1 cellular context compared by ENCODE assay signal in the genomic region with DNA sequence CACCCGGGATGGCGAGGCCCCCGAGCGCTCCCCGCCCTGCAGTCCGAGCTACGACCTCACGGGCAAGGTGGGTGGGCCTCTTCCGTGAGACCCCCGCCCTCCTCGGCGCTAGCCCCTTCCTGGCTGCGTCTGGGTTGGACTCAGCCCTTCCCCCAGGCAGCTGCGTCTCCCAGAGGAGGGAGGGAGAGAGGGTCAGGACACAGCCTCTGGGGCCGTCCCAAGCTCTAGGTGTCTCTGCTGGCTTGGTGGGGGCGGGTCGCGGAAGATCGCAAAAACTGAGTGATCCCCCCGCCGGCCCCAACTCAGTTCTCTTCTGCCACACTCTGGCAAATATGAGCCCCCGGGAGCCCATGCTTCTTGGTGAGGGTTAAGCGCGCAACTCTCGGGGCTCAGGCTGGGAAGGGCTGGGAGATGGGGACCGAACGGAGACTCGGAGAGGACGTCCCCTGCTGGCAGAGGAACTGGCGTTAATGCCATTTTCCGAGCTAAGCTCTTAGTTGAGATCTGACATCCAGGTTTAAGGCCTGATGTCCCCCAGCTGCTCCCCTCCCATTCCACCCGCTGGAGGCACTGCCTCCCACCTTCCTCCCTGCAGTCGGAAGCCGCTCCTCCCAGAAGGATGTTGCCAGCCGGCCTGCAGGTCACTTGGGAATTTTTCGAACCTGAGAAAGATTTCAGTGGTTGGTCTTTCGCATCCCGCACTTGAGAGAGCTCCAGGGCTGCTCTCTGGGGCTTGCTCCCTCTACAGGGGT.
A peak's percentile ranks its signal among the peaks of the same experiment; 100 is the strongest.
TF ChIP-seq lines count a peak whose summit lies in the region.

No MANE protein-coding gene starts in this region.

TF ChIP-seq in HepG2, 621 proteins besides CTCF, POLR2A, EP300 and RAD21 (continued from another document):
- TF ChIP-seq, protein P1, sequence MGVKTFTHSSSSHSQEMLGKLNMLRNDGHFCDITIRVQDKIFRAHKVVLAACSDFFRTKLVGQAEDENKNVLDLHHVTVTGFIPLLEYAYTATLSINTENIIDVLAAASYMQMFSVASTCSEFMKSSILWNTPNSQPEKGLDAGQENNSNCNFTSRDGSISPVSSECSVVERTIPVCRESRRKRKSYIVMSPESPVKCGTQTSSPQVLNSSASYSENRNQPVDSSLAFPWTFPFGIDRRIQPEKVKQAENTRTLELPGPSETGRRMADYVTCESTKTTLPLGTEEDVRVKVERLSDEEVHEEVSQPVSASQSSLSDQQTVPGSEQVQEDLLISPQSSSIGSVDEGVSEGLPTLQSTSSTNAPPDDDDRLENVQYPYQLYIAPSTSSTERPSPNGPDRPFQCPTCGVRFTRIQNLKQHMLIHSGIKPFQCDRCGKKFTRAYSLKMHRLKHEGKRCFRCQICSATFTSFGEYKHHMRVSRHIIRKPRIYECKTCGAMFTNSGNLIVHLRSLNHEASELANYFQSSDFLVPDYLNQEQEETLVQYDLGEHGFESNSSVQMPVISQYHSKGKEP (CRISPR knock-in tag; IDR thresholded peaks at IDR 0.05), result no peak
- TF ChIP-seq ERF (CRISPR knock-in tag; IDR thresholded peaks at IDR 0.05) (peak; percentile 56; the same call in 1 of the 2 replicates), TBP (CRISPR knock-in tag; IDR thresholded peaks at IDR 0.05) (no peak), ZBTB3 (CRISPR knock-in tag; IDR thresholded peaks at IDR 0.05; ENCODE audit: borderline replicate concordance, low read depth) (no peak), ZNF605 (CRISPR knock-in tag; IDR thresholded peaks at IDR 0.05) (peak; percentile 56; the same call in 1 of the 2 replicates), ZC3H4 (CRISPR knock-in tag; IDR thresholded peaks at IDR 0.05; ENCODE audit: borderline replicate concordance) (no peak), ZNF282 (IDR thresholded peaks at IDR 0.05; ENCODE audit: partially characterized antibody) (no peak), SCMH1 (CRISPR knock-in tag; IDR thresholded peaks at IDR 0.05; ENCODE audit: borderline replicate concordance) (no peak), SPEN (CRISPR knock-in tag; IDR thresholded peaks at IDR 0.05; ENCODE audit: low read depth) (peak; percentile 41; the same call in 1 of the 2 replicates), U2AF2 (IDR thresholded peaks at IDR 0.05; ENCODE audit: low read depth, low read length) (no peak), ZNF564 (CRISPR knock-in tag; IDR thresholded peaks at IDR 0.05) (no peak; the same call in 1 of the 2 replicates), ZNF446 (CRISPR knock-in tag; IDR thresholded peaks at IDR 0.05) (peak; percentile 62; the same call in 1 of the 2 replicates), ZNF331 (CRISPR knock-in tag; IDR thresholded peaks at IDR 0.05) (0 out of 2 replicates have a peak, but pooled peaks have one; percentile 17), ZNF792 (CRISPR knock-in tag; IDR thresholded peaks at IDR 0.05) (peak; percentile 34; the same call in 1 of the 2 replicates), MYC (CRISPR knock-in tag; IDR thresholded peaks at IDR 0.05; ENCODE audit: borderline replicate concordance) (0 out of 2 replicates have a peak, but pooled peaks have one; percentile 17), TEAD2 (CRISPR knock-in tag; IDR thresholded peaks at IDR 0.05) (no peak), GTF3A (CRISPR knock-in tag; conservative IDR thresholded peaks at IDR 0.05) (0 out of 2 replicates have a peak, but pooled peaks have one; percentile 19), ZNF124 (CRISPR knock-in tag; IDR thresholded peaks at IDR 0.05) (0 out of 2 replicates have a peak, but pooled peaks have one; percentile 61)
- TF ChIP-seq, protein P2, sequence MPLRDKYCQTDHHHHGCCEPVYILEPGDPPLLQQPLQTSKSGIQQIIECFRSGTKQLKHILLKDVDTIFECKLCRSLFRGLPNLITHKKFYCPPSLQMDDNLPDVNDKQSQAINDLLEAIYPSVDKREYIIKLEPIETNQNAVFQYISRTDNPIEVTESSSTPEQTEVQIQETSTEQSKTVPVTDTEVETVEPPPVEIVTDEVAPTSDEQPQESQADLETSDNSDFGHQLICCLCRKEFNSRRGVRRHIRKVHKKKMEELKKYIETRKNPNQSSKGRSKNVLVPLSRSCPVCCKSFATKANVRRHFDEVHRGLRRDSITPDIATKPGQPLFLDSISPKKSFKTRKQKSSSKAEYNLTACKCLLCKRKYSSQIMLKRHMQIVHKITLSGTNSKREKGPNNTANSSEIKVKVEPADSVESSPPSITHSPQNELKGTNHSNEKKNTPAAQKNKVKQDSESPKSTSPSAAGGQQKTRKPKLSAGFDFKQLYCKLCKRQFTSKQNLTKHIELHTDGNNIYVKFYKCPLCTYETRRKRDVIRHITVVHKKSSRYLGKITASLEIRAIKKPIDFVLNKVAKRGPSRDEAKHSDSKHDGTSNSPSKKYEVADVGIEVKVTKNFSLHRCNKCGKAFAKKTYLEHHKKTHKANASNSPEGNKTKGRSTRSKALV (CRISPR knock-in tag; IDR thresholded peaks at IDR 0.05), result peak; percentile 91; the same call in 1 of the 2 replicates
- TF ChIP-seq, protein P3, sequence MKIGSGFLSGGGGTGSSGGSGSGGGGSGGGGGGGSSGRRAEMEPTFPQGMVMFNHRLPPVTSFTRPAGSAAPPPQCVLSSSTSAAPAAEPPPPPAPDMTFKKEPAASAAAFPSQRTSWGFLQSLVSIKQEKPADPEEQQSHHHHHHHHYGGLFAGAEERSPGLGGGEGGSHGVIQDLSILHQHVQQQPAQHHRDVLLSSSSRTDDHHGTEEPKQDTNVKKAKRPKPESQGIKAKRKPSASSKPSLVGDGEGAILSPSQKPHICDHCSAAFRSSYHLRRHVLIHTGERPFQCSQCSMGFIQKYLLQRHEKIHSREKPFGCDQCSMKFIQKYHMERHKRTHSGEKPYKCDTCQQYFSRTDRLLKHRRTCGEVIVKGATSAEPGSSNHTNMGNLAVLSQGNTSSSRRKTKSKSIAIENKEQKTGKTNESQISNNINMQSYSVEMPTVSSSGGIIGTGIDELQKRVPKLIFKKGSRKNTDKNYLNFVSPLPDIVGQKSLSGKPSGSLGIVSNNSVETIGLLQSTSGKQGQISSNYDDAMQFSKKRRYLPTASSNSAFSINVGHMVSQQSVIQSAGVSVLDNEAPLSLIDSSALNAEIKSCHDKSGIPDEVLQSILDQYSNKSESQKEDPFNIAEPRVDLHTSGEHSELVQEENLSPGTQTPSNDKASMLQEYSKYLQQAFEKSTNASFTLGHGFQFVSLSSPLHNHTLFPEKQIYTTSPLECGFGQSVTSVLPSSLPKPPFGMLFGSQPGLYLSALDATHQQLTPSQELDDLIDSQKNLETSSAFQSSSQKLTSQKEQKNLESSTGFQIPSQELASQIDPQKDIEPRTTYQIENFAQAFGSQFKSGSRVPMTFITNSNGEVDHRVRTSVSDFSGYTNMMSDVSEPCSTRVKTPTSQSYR (CRISPR knock-in tag; IDR thresholded peaks at IDR 0.05; ENCODE audit: borderline replicate concordance), result 0 out of 2 replicates have a peak, but pooled peaks have one; percentile 51
- TF ChIP-seq, protein P4, sequence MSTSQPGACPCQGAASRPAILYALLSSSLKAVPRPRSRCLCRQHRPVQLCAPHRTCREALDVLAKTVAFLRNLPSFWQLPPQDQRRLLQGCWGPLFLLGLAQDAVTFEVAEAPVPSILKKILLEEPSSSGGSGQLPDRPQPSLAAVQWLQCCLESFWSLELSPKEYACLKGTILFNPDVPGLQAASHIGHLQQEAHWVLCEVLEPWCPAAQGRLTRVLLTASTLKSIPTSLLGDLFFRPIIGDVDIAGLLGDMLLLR (CRISPR knock-in tag; IDR thresholded peaks at IDR 0.05), result peak; percentile 7; the same call in 1 of the 2 replicates
- TF ChIP-seq, protein P5, sequence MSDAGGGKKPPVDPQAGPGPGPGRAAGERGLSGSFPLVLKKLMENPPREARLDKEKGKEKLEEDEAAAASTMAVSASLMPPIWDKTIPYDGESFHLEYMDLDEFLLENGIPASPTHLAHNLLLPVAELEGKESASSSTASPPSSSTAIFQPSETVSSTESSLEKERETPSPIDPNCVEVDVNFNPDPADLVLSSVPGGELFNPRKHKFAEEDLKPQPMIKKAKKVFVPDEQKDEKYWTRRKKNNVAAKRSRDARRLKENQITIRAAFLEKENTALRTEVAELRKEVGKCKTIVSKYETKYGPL (CRISPR knock-in tag; IDR thresholded peaks at IDR 0.05), result no peak
- TF ChIP-seq, protein P6, sequence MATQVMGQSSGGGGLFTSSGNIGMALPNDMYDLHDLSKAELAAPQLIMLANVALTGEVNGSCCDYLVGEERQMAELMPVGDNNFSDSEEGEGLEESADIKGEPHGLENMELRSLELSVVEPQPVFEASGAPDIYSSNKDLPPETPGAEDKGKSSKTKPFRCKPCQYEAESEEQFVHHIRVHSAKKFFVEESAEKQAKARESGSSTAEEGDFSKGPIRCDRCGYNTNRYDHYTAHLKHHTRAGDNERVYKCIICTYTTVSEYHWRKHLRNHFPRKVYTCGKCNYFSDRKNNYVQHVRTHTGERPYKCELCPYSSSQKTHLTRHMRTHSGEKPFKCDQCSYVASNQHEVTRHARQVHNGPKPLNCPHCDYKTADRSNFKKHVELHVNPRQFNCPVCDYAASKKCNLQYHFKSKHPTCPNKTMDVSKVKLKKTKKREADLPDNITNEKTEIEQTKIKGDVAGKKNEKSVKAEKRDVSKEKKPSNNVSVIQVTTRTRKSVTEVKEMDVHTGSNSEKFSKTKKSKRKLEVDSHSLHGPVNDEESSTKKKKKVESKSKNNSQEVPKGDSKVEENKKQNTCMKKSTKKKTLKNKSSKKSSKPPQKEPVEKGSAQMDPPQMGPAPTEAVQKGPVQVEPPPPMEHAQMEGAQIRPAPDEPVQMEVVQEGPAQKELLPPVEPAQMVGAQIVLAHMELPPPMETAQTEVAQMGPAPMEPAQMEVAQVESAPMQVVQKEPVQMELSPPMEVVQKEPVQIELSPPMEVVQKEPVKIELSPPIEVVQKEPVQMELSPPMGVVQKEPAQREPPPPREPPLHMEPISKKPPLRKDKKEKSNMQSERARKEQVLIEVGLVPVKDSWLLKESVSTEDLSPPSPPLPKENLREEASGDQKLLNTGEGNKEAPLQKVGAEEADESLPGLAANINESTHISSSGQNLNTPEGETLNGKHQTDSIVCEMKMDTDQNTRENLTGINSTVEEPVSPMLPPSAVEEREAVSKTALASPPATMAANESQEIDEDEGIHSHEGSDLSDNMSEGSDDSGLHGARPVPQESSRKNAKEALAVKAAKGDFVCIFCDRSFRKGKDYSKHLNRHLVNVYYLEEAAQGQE (IDR thresholded peaks at IDR 0.05; ENCODE audit: borderline replicate concordance in 1 of 2, low read depth in 1 of 2, low read length in 2 of 2), result no peak
- TF ChIP-seq, protein P7, sequence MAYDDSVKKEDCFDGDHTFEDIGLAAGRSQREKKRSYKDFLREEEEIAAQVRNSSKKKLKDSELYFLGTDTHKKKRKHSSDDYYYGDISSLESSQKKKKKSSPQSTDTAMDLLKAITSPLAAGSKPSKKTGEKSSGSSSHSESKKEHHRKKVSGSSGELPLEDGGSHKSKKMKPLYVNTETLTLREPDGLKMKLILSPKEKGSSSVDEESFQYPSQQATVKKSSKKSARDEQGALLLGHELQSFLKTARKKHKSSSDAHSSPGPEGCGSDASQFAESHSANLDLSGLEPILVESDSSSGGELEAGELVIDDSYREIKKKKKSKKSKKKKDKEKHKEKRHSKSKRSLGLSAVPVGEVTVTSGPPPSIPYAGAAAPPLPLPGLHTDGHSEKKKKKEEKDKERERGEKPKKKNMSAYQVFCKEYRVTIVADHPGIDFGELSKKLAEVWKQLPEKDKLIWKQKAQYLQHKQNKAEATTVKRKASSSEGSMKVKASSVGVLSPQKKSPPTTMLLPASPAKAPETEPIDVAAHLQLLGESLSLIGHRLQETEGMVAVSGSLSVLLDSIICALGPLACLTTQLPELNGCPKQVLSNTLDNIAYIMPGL (CRISPR knock-in tag; IDR thresholded peaks at IDR 0.05; ENCODE audit: borderline replicate concordance in 1 of 2, low read depth in 1 of 2), result peak; percentile 3 to 43; a peak in 2 of 4 replicates
